Comparison of ENCODE assay signal across 7 cellular contexts in the genomic region with DNA sequence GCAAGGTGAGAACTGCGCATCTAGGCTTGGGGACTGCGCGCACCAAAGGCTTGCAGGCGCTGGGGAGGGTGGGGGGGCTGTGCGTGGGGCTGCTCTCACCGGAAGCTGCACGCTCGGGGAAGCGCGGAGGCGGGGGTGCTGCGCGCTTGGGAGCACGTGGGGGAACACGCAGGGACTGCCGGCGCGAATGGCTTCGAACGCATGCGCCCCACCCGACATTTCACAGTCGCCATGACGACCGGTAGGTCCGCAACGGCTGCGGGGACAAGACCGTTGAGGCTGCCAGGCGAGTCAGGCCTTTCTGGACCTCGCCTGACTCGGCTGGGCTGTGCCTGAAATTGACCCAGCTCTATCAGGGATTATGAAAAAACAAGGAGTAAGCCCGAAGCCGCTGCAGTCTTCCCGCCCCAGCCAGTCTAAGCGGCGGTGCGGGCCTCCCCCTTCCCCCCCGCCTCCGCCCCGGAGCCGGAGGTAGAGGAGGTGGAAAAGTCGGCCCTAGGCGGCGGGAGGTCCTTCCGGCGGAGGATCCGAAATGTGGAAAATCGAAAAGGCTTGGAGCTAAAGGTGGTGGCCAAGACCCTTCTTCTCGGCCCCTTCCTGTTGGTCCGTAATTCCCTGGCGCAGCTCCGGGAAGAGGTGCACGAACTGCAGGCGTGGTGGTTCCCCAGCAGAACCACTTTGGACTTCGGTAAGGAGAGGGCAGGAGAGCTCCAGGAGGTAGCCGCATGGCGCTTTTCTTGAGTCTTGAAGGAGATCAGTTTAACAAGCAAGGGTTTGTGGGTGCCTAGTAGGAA. TPM values are rescaled to one million over a fixed set of nuclear protein-coding genes. Genes with fewer than 3 reads are reported as not detected.
DNase-seq lines count a peak whose midpoint lies in the region; ATAC-seq and TF ChIP-seq lines count a peak whose summit lies in the region.

No MANE protein-coding gene starts in this region.

- H3K36me3 ChIP-seq in BE2C: no peaks in the 10 kb centered on the region

- H3K4me3 ChIP-seq in BE2C (ENCODE audit: low read depth, low read length): no peak overlapping the region

- DNase-seq in LHCN-M2 (ENCODE audit: low read depth): peak; percentile 20
- peak; percentile 31 for DNase-seq in activated CD8-positive, alpha-beta memory T cell treated with anti-CD3 and anti-CD28 coated beads, Interleukin-2, amount 50 U/mL, for 4 hours
- DNase-seq in fibroblast of gingiva (ENCODE audit: low read depth): peak; percentile 7
- peak; percentile 18 for DNase-seq in myocyte (ENCODE audit: low read depth)
- peak in 26 of 49 donors; percentile 5 to 80 (median 29) for DNase-seq in substantia nigra (lab: John Stamatoyannopoulos, UW)
- no peak for DNase-seq in BE2C

- no peaks in the 10 kb centered on the region for H3K4me1 ChIP-seq in BE2C

- no peak overlapping the region for H3K27ac ChIP-seq in substantia nigra (ENCODE audit: low read depth, low read length, poor library complexity, severe bottlenecking)

- no peak for TF ChIP-seq CTCF in BE2C (IDR thresholded peaks at IDR 0.05; ENCODE audit: low read depth, low read length)

- H3K9me3 ChIP-seq in BE2C: no peaks in the 10 kb centered on the region

- H3K27me3 ChIP-seq in BE2C: peaks cover 10% of the 10 kb centered on the region; the same call in 1 of the 2 replicates

- no peak for ATAC-seq in HG03457 (IDR thresholded peaks at IDR 0.05; ENCODE audit: unreplicated experiment)

RNA-seq across cellular contexts. Expression of a gene that starts 34.9 kb away (rescaled TPM):
- total RNA-seq in LHCN-M2 (2014; rRNA removed): 33.7 and 41.3 TPM in 2 replicates
- polyA plus RNA-seq in LHCN-M2 (2012): 4.9 TPM
- total RNA-seq in myocyte: 12.5 and 14.4 TPM in 2 replicates
- polyA plus RNA-seq in myocyte (2012): 2.7 TPM
- not detected for polyA plus RNA-seq in BE2C (2012; ENCODE audit: insufficient read depth, insufficient read length, low read depth)
